ENCODE assay signal across 11 cellular contexts in the genomic region with DNA sequence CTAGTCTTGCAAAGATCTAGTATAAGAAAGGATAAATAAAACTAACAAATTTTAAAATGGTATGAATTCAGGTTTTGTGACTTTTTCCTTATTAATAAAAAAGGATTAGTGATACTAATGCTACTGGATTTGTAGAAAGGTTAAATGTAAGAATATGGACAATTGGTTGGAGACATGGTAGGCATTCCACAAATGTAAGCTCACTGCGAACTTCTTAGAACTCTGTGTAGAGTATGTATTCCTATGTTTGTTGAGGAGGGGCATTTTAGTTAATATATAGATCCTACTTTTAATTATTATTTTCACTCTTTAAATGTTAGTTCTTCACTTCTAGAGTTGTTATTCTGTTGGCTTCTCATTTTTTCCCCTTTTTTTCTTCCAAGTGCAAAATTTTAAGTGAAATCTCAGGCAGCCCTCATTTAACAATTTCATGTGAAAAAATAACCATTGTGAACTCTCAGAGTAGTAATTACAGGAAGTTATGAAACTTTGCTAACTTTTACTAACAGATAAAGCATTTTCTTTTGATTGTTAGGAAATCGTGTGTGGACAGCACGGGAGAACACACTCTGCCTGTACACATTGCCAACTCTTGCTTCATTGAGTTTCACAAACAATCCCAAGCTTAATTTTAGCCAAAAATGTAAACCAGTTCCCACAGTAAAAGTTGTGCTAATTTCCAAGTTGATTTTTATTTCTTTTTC.
A peak's percentile ranks its signal among the peaks of the same experiment; 100 is the strongest.
DNase-seq lines count a peak whose midpoint lies in the region; ATAC-seq, FAIRE-seq and TF ChIP-seq lines count a peak whose summit lies in the region.
"Had no signal": no experiment of that assay in that cellular context is flagged by ENCODE, and none has a peak within 500 bp of the region (broad histone marks: within the 10 kb centered on the region; RNA-seq: fewer than 3 reads in every experiment).

No MANE protein-coding gene starts in this region.

- TF ChIP-seq CTCF in astrocyte (IDR thresholded peaks at IDR 0.05; ENCODE audit: insufficient read depth, low read depth, low read length), result no peak
- no peak for TF ChIP-seq CTCF in right atrium auricular region (IDR thresholded peaks at IDR 0.05)
- no peak for TF ChIP-seq CTCF in OCI-LY7 (conservative IDR thresholded peaks at IDR 0.05; ENCODE audit: low read length)

- H3K27ac ChIP-seq in astrocyte (ENCODE audit: low read depth, low read length) (peak overlapping the region; percentile 87), right atrium auricular region (peak overlapping the region; percentile 67 to 73), skeletal muscle tissue (ENCODE audit: low read depth, low read length) (peak overlapping the region; percentile 33), OCI-LY7 (ENCODE audit: low read depth, low read length, poor library complexity, severe bottlenecking) (no peak overlapping the region)

- H3K79me2 ChIP-seq in astrocyte (ENCODE audit: insufficient read depth, low read length), result no peaks in the 10 kb centered on the region
- H3K79me2 ChIP-seq in OCI-LY7 (ENCODE audit: insufficient read depth, low read depth, low read length), result no peaks in the 10 kb centered on the region

- peak overlapping the region; percentile 100 for H3K27ac Mint-ChIP-seq in astrocyte (ENCODE audit: unreplicated experiment)
- H3K27ac Mint-ChIP-seq in naive thymus-derived CD8-positive, alpha-beta T cell, result no peak overlapping the region
- no peak overlapping the region for H3K27ac Mint-ChIP-seq in activated CD8-positive, alpha-beta memory T cell treated with anti-CD3 and anti-CD28 coated beads, Interleukin-2, amount 10 ng/mL, durations not matched to agents 7 days and 5 days

- peak; percentile 88 for FAIRE-seq in astrocyte (lab: Jason Lieb, UNC)

- POLR2A ChIA-PET in OCI-LY7 (lab: Charles Lee), result no interaction called here
- POLR2A ChIA-PET in naive thymus-derived CD8-positive, alpha-beta T cell (lab: Charles Lee), result no interaction called here

- no peak overlapping the region for H3K4me3 ChIP-seq in astrocyte (ENCODE audit: insufficient read depth, low read depth, low read length)
- no peak overlapping the region for H3K4me3 ChIP-seq in right atrium auricular region
- no peak overlapping the region for H3K4me3 ChIP-seq in skeletal muscle tissue (ENCODE audit: low read length in 3 of 3)
- H3K4me3 ChIP-seq in OCI-LY7 (ENCODE audit: low read depth, low read length, poor library complexity, severe bottlenecking), result no peak overlapping the region
- H3K4me3 ChIP-seq: dorsolateral prefrontal cortex had no signal

- H3K9me3 ChIP-seq in astrocyte (ENCODE audit: insufficient read depth, low read depth, low read length) (no peaks in the 10 kb centered on the region), right atrium auricular region (no peaks in the 10 kb centered on the region), skeletal muscle tissue (ENCODE audit: control insufficient read depth in 3 of 3, low read length in 3 of 3) (no peaks in the 10 kb centered on the region), OCI-LY7 (ENCODE audit: low read length) (no peaks in the 10 kb centered on the region)

- H4K20me1 ChIP-seq in astrocyte (ENCODE audit: insufficient read depth, low read length) (no peaks in the 10 kb centered on the region), OCI-LY7 (ENCODE audit: insufficient read depth, low read length) (no peaks in the 10 kb centered on the region)

- H3K27me3 ChIP-seq in astrocyte (ENCODE audit: insufficient read depth, low read length) (no peaks in the 10 kb centered on the region), right atrium auricular region (no peaks in the 10 kb centered on the region), skeletal muscle tissue (ENCODE audit: control insufficient read depth in 3 of 3, insufficient read depth in 3 of 3, low read length in 3 of 3) (no peaks in the 10 kb centered on the region)
- H3K27me3 ChIP-seq: dorsolateral prefrontal cortex had no signal

- DNase-seq in HCEC 1CT (peak; percentile 85), astrocyte (ENCODE audit: low read depth) (peak; percentile 73), right atrium auricular region (ENCODE audit: low spot score) (no peak), OCI-LY7 (ENCODE audit: low spot score) (no peak)
- no peak for DNase-seq in naive thymus-derived CD8-positive, alpha-beta T cell
- DNase-seq in activated CD8-positive, alpha-beta memory T cell treated with anti-CD3 and anti-CD28 coated beads, Interleukin-2, amount 10 ng/mL, durations not matched to agents 7 days and 5 days, result no peak
- DNase-seq: dorsolateral prefrontal cortex; stimulated activated CD4-positive, alpha-beta T cell treated with anti-CD3 and anti-CD28 coated beads, Interleukin-12 subunit alpha, Interleukin-12 subunit beta, amount 100 ng/mL, for 4 hours had no signal

- H3K4me2 ChIP-seq in astrocyte (ENCODE audit: low read length) (peak overlapping the region; percentile 60), OCI-LY7 (ENCODE audit: low read length) (no peak overlapping the region)

- peaks cover 4% of the 10 kb centered on the region for H3K36me3 Mint-ChIP-seq in astrocyte (ENCODE audit: low read depth, unreplicated experiment)
- H3K36me3 Mint-ChIP-seq in naive thymus-derived CD8-positive, alpha-beta T cell, result peaks cover 0 to 6% (median 3%) of the 10 kb centered on the region in 3 donors
- H3K36me3 Mint-ChIP-seq in activated CD8-positive, alpha-beta memory T cell treated with anti-CD3 and anti-CD28 coated beads, Interleukin-2, amount 10 ng/mL, durations not matched to agents 7 days and 5 days, result no peaks in the 10 kb centered on the region

- CTCF ChIA-PET in OCI-LY7 (lab: Charles Lee; ENCODE audit: unreplicated experiment), result no interaction called here
- CTCF ChIA-PET in activated CD8-positive, alpha-beta memory T cell treated with anti-CD3 and anti-CD28 coated beads, Interleukin-2, amount 10 ng/mL, durations not matched to agents 7 days and 5 days (lab: Charles Lee), result no interaction called here

- peaks cover 42% of the 10 kb centered on the region for H3K4me1 ChIP-seq in astrocyte (ENCODE audit: insufficient read depth, low read length)
- peaks cover 0 to 39% of the 10 kb centered on the region in 2 donors for H3K4me1 ChIP-seq in right atrium auricular region
- peaks cover 0 to 9% (median 5%) of the 10 kb centered on the region in 3 donors for H3K4me1 ChIP-seq in skeletal muscle tissue (ENCODE audit: control insufficient read depth in 3 of 3, insufficient read depth in 3 of 3, low read length in 3 of 3)
- no peaks in the 10 kb centered on the region for H3K4me1 ChIP-seq in OCI-LY7 (ENCODE audit: insufficient read depth, low read length, poor library complexity, severe bottlenecking)

- intact Hi-C loops in OCI-LY7 (cut with micrococcal nuclease; ENCODE audit: unreplicated experiment), result no loop called here

- H2AFZ ChIP-seq in astrocyte (ENCODE audit: low read depth, low read length), result no peak overlapping the region
- H2AFZ ChIP-seq in OCI-LY7 (ENCODE audit: low read length), result no peak overlapping the region

- no peaks in the 10 kb centered on the region for H3K9me3 Mint-ChIP-seq in astrocyte (ENCODE audit: unreplicated experiment)
- peaks cover 0 to 6% (median 3%) of the 10 kb centered on the region in 9 donors for H3K9me3 Mint-ChIP-seq in naive thymus-derived CD8-positive, alpha-beta T cell
- H3K9me3 Mint-ChIP-seq in activated CD8-positive, alpha-beta memory T cell treated with anti-CD3 and anti-CD28 coated beads, Interleukin-2, amount 10 ng/mL, durations not matched to agents 7 days and 5 days (ENCODE audit: low read depth), result no peaks in the 10 kb centered on the region

- no peaks in the 10 kb centered on the region for H3K9me2 ChIP-seq in OCI-LY7 (ENCODE audit: insufficient read depth, low read length)

- BruUV-seq in OCI-LY7 (replicated peaks; lab: Mats Ljungman, UMichigan), result no TSS peak

- H3K4me1 Mint-ChIP-seq in astrocyte (ENCODE audit: low read depth, unreplicated experiment), result peaks cover 51% of the 10 kb centered on the region
- H3K4me1 Mint-ChIP-seq in naive thymus-derived CD8-positive, alpha-beta T cell, result no peaks in the 10 kb centered on the region
- H3K4me1 Mint-ChIP-seq in activated CD8-positive, alpha-beta memory T cell treated with anti-CD3 and anti-CD28 coated beads, Interleukin-2, amount 10 ng/mL, durations not matched to agents 7 days and 5 days, result no peaks in the 10 kb centered on the region

- no peaks in the 10 kb centered on the region for H3K27me3 Mint-ChIP-seq in astrocyte (ENCODE audit: low read depth, unreplicated experiment)
- H3K27me3 Mint-ChIP-seq in naive thymus-derived CD8-positive, alpha-beta T cell, result peaks cover 0 to 9% (median 0%) of the 10 kb centered on the region in 5 donors
- peaks cover 3% of the 10 kb centered on the region for H3K27me3 Mint-ChIP-seq in activated CD8-positive, alpha-beta memory T cell treated with anti-CD3 and anti-CD28 coated beads, Interleukin-2, amount 10 ng/mL, durations not matched to agents 7 days and 5 days

- peak overlapping the region; percentile 51 for H3K9ac ChIP-seq in astrocyte (ENCODE audit: low read length)
- H3K9ac ChIP-seq in skeletal muscle tissue (ENCODE audit: low read depth in 1 of 3, low read length in 3 of 3), result no peak overlapping the region

- H3K36me3 ChIP-seq in astrocyte (ENCODE audit: insufficient read depth, low read length), result no peaks in the 10 kb centered on the region
- peaks cover 4% of the 10 kb centered on the region for H3K36me3 ChIP-seq in right atrium auricular region
- no peaks in the 10 kb centered on the region for H3K36me3 ChIP-seq in skeletal muscle tissue (ENCODE audit: control insufficient read depth in 3 of 3, insufficient read depth in 3 of 3, low read length in 3 of 3)
- H3K36me3 ChIP-seq in OCI-LY7 (ENCODE audit: insufficient read depth, low read length), result no peaks in the 10 kb centered on the region

- ATAC-seq in naive thymus-derived CD8-positive, alpha-beta T cell, result no peak
- ATAC-seq in HG03432 (IDR thresholded peaks at IDR 0.05; ENCODE audit: unreplicated experiment), result no peak
- no peak for ATAC-seq in activated CD8-positive, alpha-beta memory T cell treated with anti-CD3 and anti-CD28 coated beads, Interleukin-2, amount 10 ng/mL, durations not matched to agents 7 days and 5 days
- ATAC-seq: activated CD4-positive, CD25-positive, alpha-beta regulatory T cell treated with anti-CD3 and anti-CD28 coated beads, Interleukin-2, amount 50 U/mL, for 24 hours had no signal

- peak overlapping the region; percentile 50 for H3K4me3 Mint-ChIP-seq in astrocyte (ENCODE audit: unreplicated experiment)
- no peak overlapping the region for H3K4me3 Mint-ChIP-seq in naive thymus-derived CD8-positive, alpha-beta T cell
- H3K4me3 Mint-ChIP-seq in activated CD8-positive, alpha-beta memory T cell treated with anti-CD3 and anti-CD28 coated beads, Interleukin-2, amount 10 ng/mL, durations not matched to agents 7 days and 5 days, result no peak overlapping the region

Comparison
In these comparisons a context has a peak if more than half of its experiments do, and no peak if none do; other contexts are left out.
1. DNase-seq: peak in HCEC 1CT (single experiment) and astrocyte (single experiment); none in right atrium auricular region (single experiment), OCI-LY7 (single experiment), naive thymus-derived CD8-positive, alpha-beta T cell (0 of 10) and activated CD8-positive, alpha-beta memory T cell treated with anti-CD3 and anti-CD28 coated beads, Interleukin-2, amount 10 ng/mL, durations not matched to agents 7 days and 5 days (single experiment).